11 cellular contexts compared by ENCODE assay signal in genomic region chr20:29079769-29080690, GRCh38.
DNase-seq lines count a peak whose midpoint lies in the region; ATAC-seq, FAIRE-seq and TF ChIP-seq lines count a peak whose summit lies in the region.
"Had no signal": no experiment of that assay in that cellular context is flagged by ENCODE, and none has a peak within 500 bp of the region (broad histone marks: within the 10 kb centered on the region; RNA-seq: fewer than 3 reads in every experiment).

No MANE protein-coding gene starts in this region.

- intact Hi-C loops in activated naive CD4-positive, alpha-beta T cell treated with anti-CD3 and anti-CD28 coated beads for 36 hours (cut with micrococcal nuclease) = no loop called here
- intact Hi-C loops in kidney (cut with DNase I) = no loop called here
- intact Hi-C loops in tibial artery (cut with DNase I; ENCODE audit: low total_unique reads) = no loop called here

- no peaks in the 10 kb centered on the region; the same call in 1 of the 2 replicates for H3K9me2 ChIP-seq in Karpas-422 (replicated peaks; ENCODE audit: insufficient read depth, low read length)

- no peaks in the 10 kb centered on the region for H3K4me1 Mint-ChIP-seq in activated naive CD4-positive, alpha-beta T cell treated with anti-CD3 and anti-CD28 coated beads for 36 hours (ENCODE audit: low read depth)
- H3K4me1 Mint-ChIP-seq in activated CD8-positive, alpha-beta T cell treated with anti-CD3 and anti-CD28 coated beads, Interleukin-2, amount 10 ng/mL, durations not matched to agents 7 days and 5 days (ENCODE audit: low read depth) = peaks cover 3% of the 10 kb centered on the region
- H3K4me1 Mint-ChIP-seq: nephron had no signal

- DNase-seq in activated naive CD4-positive, alpha-beta T cell treated with anti-CD3 and anti-CD28 coated beads for 36 hours = peak; percentile 49
- no peak for DNase-seq in activated naive CD4-positive, alpha-beta T cell treated with Interleukin-2 at 50 U/mL for 16 hours
- DNase-seq in activated CD8-positive, alpha-beta T cell treated with anti-CD3 and anti-CD28 coated beads, Interleukin-2, amount 10 ng/mL, durations not matched to agents 7 days and 5 days = peak; percentile 41
- DNase-seq in kidney (peak; percentile 76), tibial artery (peak in 1 of 2 donors; percentile 71), Karpas-422 (no peak), cerebellar nuclear complex (lab: John Stamatoyannopoulos, UW) (no peak), NCI-H187 treated with DMSO at 0.1 percent for 48 hours (lab: John Stamatoyannopoulos, UW) (no peak)
- DNase-seq: Caco-2; NK-92 treated with Interleukin-12 subunit alpha and Interleukin-12 subunit beta, amount 100 ng/mL, for 24 hours had no signal

- peak overlapping the region; percentile 66 for H3K4me3 Mint-ChIP-seq in activated naive CD4-positive, alpha-beta T cell treated with anti-CD3 and anti-CD28 coated beads for 36 hours
- H3K4me3 Mint-ChIP-seq in activated CD8-positive, alpha-beta T cell treated with anti-CD3 and anti-CD28 coated beads, Interleukin-2, amount 10 ng/mL, durations not matched to agents 7 days and 5 days = peak overlapping the region; percentile 59
- H3K4me3 Mint-ChIP-seq: nephron had no signal

- POLR2A ChIA-PET in activated CD8-positive, alpha-beta T cell treated with anti-CD3 and anti-CD28 coated beads, Interleukin-2, amount 10 ng/mL, durations not matched to agents 7 days and 5 days (lab: Charles Lee) = no interaction called here

- no peaks in the 10 kb centered on the region for H3K36me3 ChIP-seq in kidney (ENCODE audit: control insufficient read depth in 1 of 2, insufficient read depth in 2 of 2, low read length in 2 of 2)
- H3K36me3 ChIP-seq in tibial artery = no peaks in the 10 kb centered on the region
- no peaks in the 10 kb centered on the region for H3K36me3 ChIP-seq in Karpas-422 (ENCODE audit: insufficient read depth, low read length)

- TF ChIP-seq CTCF in kidney (IDR thresholded peaks at IDR 0.05; ENCODE audit: borderline replicate concordance, extremely low read depth, insufficient read depth) = no peak
- no peak for TF ChIP-seq CTCF in tibial artery (IDR thresholded peaks at IDR 0.05)

- no peak overlapping the region for H3K27ac ChIP-seq in kidney (ENCODE audit: low read depth in 2 of 2, low read length in 2 of 2)
- H3K27ac ChIP-seq in tibial artery = peak overlapping the region in 1 of 2 donors; percentile 52
- H3K27ac ChIP-seq in Karpas-422 (ENCODE audit: low read length) = no peak overlapping the region

- H3K27ac Mint-ChIP-seq in activated naive CD4-positive, alpha-beta T cell treated with anti-CD3 and anti-CD28 coated beads for 36 hours = peak overlapping the region; percentile 30
- peak overlapping the region; percentile 53 for H3K27ac Mint-ChIP-seq in activated CD8-positive, alpha-beta T cell treated with anti-CD3 and anti-CD28 coated beads, Interleukin-2, amount 10 ng/mL, durations not matched to agents 7 days and 5 days
- H3K27ac Mint-ChIP-seq: nephron had no signal

- H3K27me3 ChIP-seq in tibial artery (no peaks in the 10 kb centered on the region), Karpas-422 (ENCODE audit: low read length) (no peaks in the 10 kb centered on the region)

- H3K27me3 Mint-ChIP-seq in activated naive CD4-positive, alpha-beta T cell treated with anti-CD3 and anti-CD28 coated beads for 36 hours (ENCODE audit: low read depth) = no peaks in the 10 kb centered on the region
- H3K27me3 Mint-ChIP-seq in activated CD8-positive, alpha-beta T cell treated with anti-CD3 and anti-CD28 coated beads, Interleukin-2, amount 10 ng/mL, durations not matched to agents 7 days and 5 days (ENCODE audit: low read depth) = peaks cover 2% of the 10 kb centered on the region

- H3K9me3 ChIP-seq in kidney (ENCODE audit: control insufficient read depth in 1 of 2, low read length in 2 of 2) = peaks cover 4 to 8% of the 10 kb centered on the region in 2 donors
- H3K9me3 ChIP-seq in tibial artery = peaks cover 0 to 12% (median 5%) of the 10 kb centered on the region in 3 donors
- H3K9me3 ChIP-seq in Karpas-422 (ENCODE audit: low read length) = peaks cover 18% of the 10 kb centered on the region

- H3K4me1 ChIP-seq in kidney (ENCODE audit: control insufficient read depth in 1 of 2, insufficient read depth in 1 of 2, low read depth in 1 of 2, low read length in 2 of 2) = no peaks in the 10 kb centered on the region
- H3K4me1 ChIP-seq in tibial artery = no peaks in the 10 kb centered on the region
- H3K4me1 ChIP-seq in Karpas-422 (ENCODE audit: low read length) = no peaks in the 10 kb centered on the region
- H3K4me1 ChIP-seq: Caco-2 had no signal

- H3K9me3 Mint-ChIP-seq in activated naive CD4-positive, alpha-beta T cell treated with anti-CD3 and anti-CD28 coated beads for 36 hours = peaks cover 23% of the 10 kb centered on the region
- peaks cover 36% of the 10 kb centered on the region for H3K9me3 Mint-ChIP-seq in activated CD8-positive, alpha-beta T cell treated with anti-CD3 and anti-CD28 coated beads, Interleukin-2, amount 10 ng/mL, durations not matched to agents 7 days and 5 days (ENCODE audit: insufficient read depth)

- H3K4me3 ChIP-seq in kidney (ENCODE audit: low read length in 2 of 2) (peak overlapping the region in 1 of 2 donors; percentile 62), tibial artery (peak overlapping the region; percentile 30 to 70), Karpas-422 (ENCODE audit: low read length) (no peak overlapping the region)

- no peaks in the 10 kb centered on the region for H4K20me1 ChIP-seq in Karpas-422 (ENCODE audit: insufficient read depth, low read depth, low read length)

- H3K9ac ChIP-seq in kidney (ENCODE audit: low read length in 2 of 2) (no peak overlapping the region), Karpas-422 (ENCODE audit: low read length) (no peak overlapping the region)

- H2AFZ ChIP-seq in Karpas-422 (ENCODE audit: low read length) = no peak overlapping the region

- peaks cover 1% of the 10 kb centered on the region for H3K36me3 Mint-ChIP-seq in activated naive CD4-positive, alpha-beta T cell treated with anti-CD3 and anti-CD28 coated beads for 36 hours (ENCODE audit: low read depth)
- H3K36me3 Mint-ChIP-seq in activated CD8-positive, alpha-beta T cell treated with anti-CD3 and anti-CD28 coated beads, Interleukin-2, amount 10 ng/mL, durations not matched to agents 7 days and 5 days (ENCODE audit: low read depth) = no peaks in the 10 kb centered on the region

- H3K4me2 ChIP-seq in Karpas-422 (ENCODE audit: low read depth, low read length, poor library complexity, severe bottlenecking) = no peak overlapping the region

- CTCF ChIA-PET in activated naive CD4-positive, alpha-beta T cell treated with anti-CD3 and anti-CD28 coated beads for 36 hours (lab: Charles Lee) = no interaction called here
- CTCF ChIA-PET in activated CD8-positive, alpha-beta T cell treated with anti-CD3 and anti-CD28 coated beads, Interleukin-2, amount 10 ng/mL, durations not matched to agents 7 days and 5 days (lab: Charles Lee) = no interaction called here

- ATAC-seq in activated CD8-positive, alpha-beta T cell treated with anti-CD3 and anti-CD28 coated beads, Interleukin-2, amount 10 ng/mL, durations not matched to agents 7 days and 5 days = peak; percentile 60

- no peaks in the 10 kb centered on the region for H3K79me2 ChIP-seq in Karpas-422 (ENCODE audit: low read length)

- FAIRE-seq in kidney (lab: Jason Lieb, UNC) = no peak

Comparison
In these comparisons a context has a peak if more than half of its experiments do, and no peak if none do; other contexts are left out.
1. DNase-seq: peak in activated naive CD4-positive, alpha-beta T cell treated with anti-CD3 and anti-CD28 coated beads for 36 hours (single experiment), activated CD8-positive, alpha-beta T cell treated with anti-CD3 and anti-CD28 coated beads, Interleukin-2, amount 10 ng/mL, durations not matched to agents 7 days and 5 days (single experiment) and kidney (single experiment); none in activated naive CD4-positive, alpha-beta T cell treated with Interleukin-2 at 50 U/mL for 16 hours (single experiment), Karpas-422 (single experiment), cerebellar nuclear complex (0 of 2) and NCI-H187 treated with DMSO at 0.1 percent for 48 hours (single experiment).